In genomic region chr7:147584771-147585193, GRCh38 we compare ENCODE assay signal across 18 cellular contexts.
"Had no signal": no experiment of that assay in that cellular context is flagged by ENCODE, and none has a peak within 500 bp of the region (broad histone marks: within the 10 kb centered on the region; RNA-seq: fewer than 3 reads in every experiment).

No MANE protein-coding gene starts in this region.

- H3K9me3 Mint-ChIP-seq: activated CD4-positive, alpha-beta memory T cell treated with anti-CD3 and anti-CD28 coated beads for 36 hours; brain; nephron progenitor cell had no signal

- H3K27me3 Mint-ChIP-seq: activated CD4-positive, alpha-beta memory T cell treated with anti-CD3 and anti-CD28 coated beads for 36 hours; activated naive CD8-positive, alpha-beta T cell had no signal

- H3K27me3 ChIP-seq: esophagus muscularis mucosa, left lung, ovary, tibial nerve, vagina had no signal

- H3K27ac ChIP-seq: esophagus muscularis mucosa, left lung, ovary, skin epidermis, tibial nerve, vagina had no signal

- H3K4me1 Mint-ChIP-seq: stimulated activated effector memory CD8-positive, alpha-beta T cell treated with anti-CD3 and anti-CD28 coated beads, Interleukin-12 subunit alpha, Interleukin-12 subunit beta, amount 100 ng/mL, for 72 hours had no signal

- H3K27ac Mint-ChIP-seq: activated CD4-positive, alpha-beta memory T cell treated with anti-CD3 and anti-CD28 coated beads for 36 hours; activated naive CD8-positive, alpha-beta T cell; nephron progenitor cell; stimulated activated effector memory CD8-positive, alpha-beta T cell treated with anti-CD3 and anti-CD28 coated beads, Interleukin-12 subunit alpha, Interleukin-12 subunit beta, amount 100 ng/mL, for 72 hours; T-helper 2 cell treated with Interferon-gamma antibody and Interleukin-4, amounts not matched to agents 5 μg/mL and 100 μg/mL, for 36 hours had no signal

- H3K4me3 Mint-ChIP-seq: activated CD4-positive, alpha-beta memory T cell treated with anti-CD3 and anti-CD28 coated beads for 36 hours; activated naive CD8-positive, alpha-beta T cell; activated T-cell treated with anti-CD3 and anti-CD28 coated beads, Interleukin-2, amount 50 U/mL, for 4 hours; brain; nephron progenitor cell; stimulated activated effector memory CD8-positive, alpha-beta T cell treated with anti-CD3 and anti-CD28 coated beads, Interleukin-12 subunit alpha, Interleukin-12 subunit beta, amount 100 ng/mL, for 72 hours; T-helper 2 cell treated with Interferon-gamma antibody and Interleukin-4, amounts not matched to agents 5 μg/mL and 100 μg/mL, for 36 hours had no signal

- H3K4me1 ChIP-seq: esophagus muscularis mucosa, left lung, tibial nerve, vagina had no signal

- H3K36me3 Mint-ChIP-seq: activated CD4-positive, alpha-beta memory T cell treated with anti-CD3 and anti-CD28 coated beads for 36 hours; activated naive CD8-positive, alpha-beta T cell; brain; stimulated activated effector memory CD8-positive, alpha-beta T cell treated with anti-CD3 and anti-CD28 coated beads, Interleukin-12 subunit alpha, Interleukin-12 subunit beta, amount 100 ng/mL, for 72 hours had no signal

- H3K9me3 ChIP-seq: esophagus muscularis mucosa, left lung, ovary, tibial nerve, vagina had no signal

- H3K36me3 ChIP-seq: esophagus muscularis mucosa, left lung, ovary, tibial nerve, vagina had no signal

- DNase-seq: activated CD4-positive, alpha-beta memory T cell treated with anti-CD3 and anti-CD28 coated beads for 36 hours; activated effector memory CD4-positive, alpha-beta T cell treated with anti-CD3 and anti-CD28 coated beads, Interleukin-2, amount 50 U/mL, for 16 hours; activated T-cell treated with anti-CD3 and anti-CD28 coated beads, Interleukin-2, amount 50 U/mL, for 4 hours; amygdala; cerebellar nuclear complex; dermis blood vessel endothelial cell; left lung; nephron progenitor cell; ovary had no signal

- ATAC-seq: activated CD4-positive, CD25-positive, alpha-beta regulatory T cell treated with anti-CD3 and anti-CD28 coated beads, Interleukin-2, amount 50 U/mL, for 24 hours; activated T-cell treated with anti-CD3 and anti-CD28 coated beads, Interleukin-2, amount 50 U/mL, for 4 hours; left lung; stimulated activated effector memory CD8-positive, alpha-beta T cell treated with anti-CD3 and anti-CD28 coated beads, Interleukin-12 subunit alpha, Interleukin-12 subunit beta, amount 100 ng/mL, for 72 hours had no signal

- H3K4me3 ChIP-seq: esophagus muscularis mucosa, left lung, ovary, skin epidermis, tibial nerve, vagina had no signal
